8 cellular contexts compared by ENCODE assay signal in genomic region chr15:88912500-88912921, GRCh38. TPM values are rescaled to one million over a fixed set of nuclear protein-coding genes. Genes with fewer than 3 reads are reported as not detected.
DNase-seq lines count a peak whose midpoint lies in the region; FAIRE-seq and TF ChIP-seq lines count a peak whose summit lies in the region.

No MANE protein-coding gene starts in this region.

- no peak for TF ChIP-seq POLR2A in stomach (IDR thresholded peaks at IDR 0.05)

- H3K36me3 ChIP-seq in kidney (ENCODE audit: control insufficient read depth in 1 of 2, insufficient read depth in 2 of 2, low read length in 2 of 2), result no peaks in the 10 kb centered on the region
- H3K36me3 ChIP-seq in stomach, result peaks cover 3 to 25% (median 16%) of the 10 kb centered on the region in 4 donors

- intact Hi-C loops in activated CD4-positive, alpha-beta T cell treated with anti-CD3 and anti-CD28 coated beads, Interleukin-2, amount 10 ng/mL, durations not matched to agents 24 days and 14 days (cut with micrococcal nuclease), result loop anchor here (2.0 kb wide), 1 partner anchor 18 kb away; the partner anchor contains the start of gene HAPLN3
- intact Hi-C loops in kidney (cut with DNase I), result no loop called here
- intact Hi-C loops in stomach (cut with DNase I; ENCODE audit: low total_unique reads), result no loop called here

- peaks cover 13% of the 10 kb centered on the region for H3K4me1 Mint-ChIP-seq in activated CD4-positive, alpha-beta T cell treated with anti-CD3 and anti-CD28 coated beads, Interleukin-2, amount 10 ng/mL, durations not matched to agents 24 days and 14 days

- no peak for FAIRE-seq in kidney (lab: Jason Lieb, UNC)

- TF ChIP-seq EP300 in stomach (IDR thresholded peaks at IDR 0.05), result no peak

- H3K27me3 ChIP-seq in stomach, result peaks cover 0 to 5% (median 0%) of the 10 kb centered on the region in 3 donors

- H3K9me3 ChIP-seq in kidney (ENCODE audit: control insufficient read depth in 1 of 2, low read length in 2 of 2) (no peaks in the 10 kb centered on the region), stomach (no peaks in the 10 kb centered on the region)

- H3K4me3 Mint-ChIP-seq in activated CD4-positive, alpha-beta T cell treated with anti-CD3 and anti-CD28 coated beads, Interleukin-2, amount 10 ng/mL, durations not matched to agents 24 days and 14 days, result peak overlapping the region; percentile 89

- H3K4me1 ChIP-seq in kidney (ENCODE audit: control insufficient read depth in 1 of 2, insufficient read depth in 1 of 2, low read depth in 1 of 2, low read length in 2 of 2) (no peaks in the 10 kb centered on the region), stomach (peaks cover 12 to 54% (median 32%) of the 10 kb centered on the region in 4 donors)

- peak overlapping the region; percentile 37 to 55 for H3K9ac ChIP-seq in kidney (ENCODE audit: low read length in 2 of 2)

- DNase-seq in activated CD4-positive, alpha-beta T cell treated with anti-CD3 and anti-CD28 coated beads, Interleukin-2, amount 10 ng/mL, durations not matched to agents 24 days and 14 days, result no peak
- DNase-seq in activated CD4-positive, alpha-beta T cell treated with anti-CD3 and anti-CD28 coated beads for 1 hour, result no peak
- DNase-seq in astrocyte of the hippocampus (ENCODE audit: low read depth, low spot score) (peak; percentile 65), kidney (peak; percentile 83), stomach (no peak), cerebellum (ENCODE audit: low spot score) (no peak), NCI-H2081 treated with DMSO at 0.1 percent for 48 hours (lab: John Stamatoyannopoulos, UW) (no peak), RKO (ENCODE audit: low spot score) (no peak)

- H3K4me3 ChIP-seq in kidney (ENCODE audit: low read length in 2 of 2) (peak overlapping the region; percentile 58 to 68), stomach (peak overlapping the region; percentile 54 to 87 (median 76))

- H3K27ac Mint-ChIP-seq in activated CD4-positive, alpha-beta T cell treated with anti-CD3 and anti-CD28 coated beads, Interleukin-2, amount 10 ng/mL, durations not matched to agents 24 days and 14 days, result no peak overlapping the region

- H3K27ac ChIP-seq in kidney (ENCODE audit: low read depth in 2 of 2, low read length in 2 of 2), result peak overlapping the region; percentile 32 to 49
- peak overlapping the region; percentile 1 to 85 (median 82) for H3K27ac ChIP-seq in stomach

- TF ChIP-seq CTCF in kidney (IDR thresholded peaks at IDR 0.05; ENCODE audit: borderline replicate concordance, extremely low read depth, insufficient read depth) (no peak), stomach (IDR thresholded peaks at IDR 0.05) (no peak)

- H3K36me3 Mint-ChIP-seq in activated CD4-positive, alpha-beta T cell treated with anti-CD3 and anti-CD28 coated beads, Interleukin-2, amount 10 ng/mL, durations not matched to agents 24 days and 14 days (ENCODE audit: low read depth), result no peaks in the 10 kb centered on the region

- WGBS in stomach, 5 donors, result 8 to 40% (median 13%) methylated on average over 10 to 20 of the region's 20 CpGs

- H3K9me3 Mint-ChIP-seq in activated CD4-positive, alpha-beta T cell treated with anti-CD3 and anti-CD28 coated beads, Interleukin-2, amount 10 ng/mL, durations not matched to agents 24 days and 14 days, result no peaks in the 10 kb centered on the region

- peaks cover 4% of the 10 kb centered on the region for H3K27me3 Mint-ChIP-seq in activated CD4-positive, alpha-beta T cell treated with anti-CD3 and anti-CD28 coated beads, Interleukin-2, amount 10 ng/mL, durations not matched to agents 24 days and 14 days

RNA-seq across cellular contexts. Expression of gene MFGE8, which starts 0.7 kb away (rescaled TPM):
- 7.3 and 10.6 TPM in 2 replicates for total RNA-seq in activated CD4-positive, alpha-beta T cell treated with anti-CD3 and anti-CD28 coated beads, Interleukin-2, amount 10 ng/mL, durations not matched to agents 24 days and 14 days
- 184 TPM for total RNA-seq in kidney
- polyA plus RNA-seq in kidney (ENCODE audit: insufficient read depth, low read depth, low replicate concordance), result 88.0 TPM
- total RNA-seq in stomach, result 100 to 1,000 TPM in 3 of 5 donors, 10 to 100 TPM in 2; 64.3 to 380 (median 109) TPM
- 10 to 100 TPM; 39.3 to 62.2 (median 46.8) TPM for polyA plus RNA-seq in stomach
- total RNA-seq in cerebellum, result 67.5 TPM

RNA-seq across cellular contexts. Expression of gene HAPLN3, which starts 17.2 kb away (rescaled TPM):
- total RNA-seq in activated CD4-positive, alpha-beta T cell treated with anti-CD3 and anti-CD28 coated beads, Interleukin-2, amount 10 ng/mL, durations not matched to agents 24 days and 14 days, result 76.6 and 77.0 TPM in 2 replicates
- 11.2 TPM for total RNA-seq in kidney
- 2.2 TPM for polyA plus RNA-seq in kidney (ENCODE audit: insufficient read depth, low read depth, low replicate concordance)
- total RNA-seq in stomach, result 10 to 100 TPM in 1 of 5 donors, 1 to 10 TPM in 3, not detected in 1; 2.9 to 33.9 (median 7.4) TPM
- polyA plus RNA-seq in stomach, result 1 to 10 TPM in 1 of 3 donors, under 1 TPM in 2; 0.61 to 6.4 (median 1.00) TPM
- total RNA-seq in cerebellum, result 9.6 TPM

Comparison
In these comparisons a context has a peak if more than half of its experiments do, and no peak if none do; other contexts are left out.
1. DNase-seq: peak in astrocyte of the hippocampus (single experiment) and kidney (single experiment); none in activated CD4-positive, alpha-beta T cell treated with anti-CD3 and anti-CD28 coated beads, Interleukin-2, amount 10 ng/mL, durations not matched to agents 24 days and 14 days (single experiment), activated CD4-positive, alpha-beta T cell treated with anti-CD3 and anti-CD28 coated beads for 1 hour (single experiment), stomach (single experiment), cerebellum (single experiment), NCI-H2081 treated with DMSO at 0.1 percent for 48 hours (single experiment) and RKO (single experiment).